ENCODE assay signal across 22 cellular contexts in genomic region chr9:124328285-124328684, GRCh38.
DNase-seq lines count a peak whose midpoint lies in the region; ATAC-seq, FAIRE-seq and TF ChIP-seq lines count a peak whose summit lies in the region.
"Had no signal": no experiment of that assay in that cellular context is flagged by ENCODE, and none has a peak within 500 bp of the region (broad histone marks: within the 10 kb centered on the region; RNA-seq: fewer than 3 reads in every experiment).

No MANE protein-coding gene starts in this region.

- BruUV-seq in HepG2 (replicated peaks; lab: Mats Ljungman, UMichigan), result no TSS peak

- peaks cover 6% of the 10 kb centered on the region for H3F3A ChIP-seq in neural progenitor cell (ENCODE audit: low read depth)

- 96% methylated on average over 11 of the region's 12 CpGs for WGBS in HepG2 (ENCODE audit: low lambda C conversion rate)
- 94% methylated on average over 9 of the region's 12 CpGs for WGBS in right lobe of liver (ENCODE audit: insufficient coverage, low coverage, low lambda C conversion rate, missing lambda C conversion rate)

- peaks cover 1% of the 10 kb centered on the region for H3K36me3 Mint-ChIP-seq in neural progenitor cell
- H3K36me3 Mint-ChIP-seq in stimulated activated memory B cell treated with anti-CD40 and anti-IgM and Interleukin-4, amounts not matched to agents 10 μg/mL and 1 μg/mL and 100 μg/mL, for 72 hours, result peaks cover 48% of the 10 kb centered on the region

- H3K79me2 ChIP-seq in HepG2 (ENCODE audit: insufficient read depth, low read length) (no peaks in the 10 kb centered on the region), neural progenitor cell (ENCODE audit: low read depth) (no peaks in the 10 kb centered on the region)

- no peaks in the 10 kb centered on the region for H3K9me3 Mint-ChIP-seq in neural progenitor cell
- no peaks in the 10 kb centered on the region for H3K9me3 Mint-ChIP-seq in stimulated activated memory B cell treated with anti-CD40 and anti-IgM and Interleukin-4, amounts not matched to agents 10 μg/mL and 1 μg/mL and 100 μg/mL, for 72 hours
- H3K9me3 Mint-ChIP-seq: CD4-positive, alpha-beta memory T cell; GM23338; H9 had no signal

- no peak overlapping the region for H3K4me2 ChIP-seq in HepG2 (ENCODE audit: low read depth, low read length)
- H3K4me2 ChIP-seq in neural progenitor cell, result no peak overlapping the region
- H3K4me2 ChIP-seq: A549, GM23338 had no signal

- TF ChIP-seq EP300 in HepG2 (IDR thresholded peaks at IDR 0.05; ENCODE audit: low read depth in 2 of 2, low read length in 2 of 2), result no peak
- TF ChIP-seq EP300 in HepG2 (CRISPR knock-in tag; IDR thresholded peaks at IDR 0.05; ENCODE audit: borderline replicate concordance), result no peak

- no peak overlapping the region for H3K4me3 Mint-ChIP-seq in neural progenitor cell
- H3K4me3 Mint-ChIP-seq in stimulated activated memory B cell treated with anti-CD40 and anti-IgM and Interleukin-4, amounts not matched to agents 10 μg/mL and 1 μg/mL and 100 μg/mL, for 72 hours, result no peak overlapping the region
- H3K4me3 Mint-ChIP-seq: CD4-positive, alpha-beta memory T cell; GM23338; H9 had no signal

- H3K27me3 ChIP-seq in HepG2 (ENCODE audit: control insufficient read depth in 1 of 2, insufficient read depth in 2 of 2, low read length in 2 of 2) (no peaks in the 10 kb centered on the region), right lobe of liver (no peaks in the 10 kb centered on the region), neural progenitor cell (no peaks in the 10 kb centered on the region)

- CTCF ChIA-PET in HepG2 (lab: Yijun Ruan, JAX; ENCODE audit: low intra/inter-chr PET ratio, low total read pairs), result no interaction called here

- in situ Hi-C loops in HepG2 (cut with HindIII; ENCODE audit: extremely low pct_ligation_motif_present, low pct_unique_long_range_greater_than_20kb), result no loop called here

- ATAC-seq in HepG2 (no peak), right lobe of liver (no peak)
- no peak for ATAC-seq in stimulated activated memory B cell treated with anti-CD40 and anti-IgM and Interleukin-4, amounts not matched to agents 10 μg/mL and 1 μg/mL and 100 μg/mL, for 72 hours
- ATAC-seq: A549, GM23338, HCT116 had no signal

- H3K36me3 ChIP-seq in HepG2 (replicated peaks in 1 of 2; ENCODE audit: control insufficient read depth in 1 of 2, insufficient read depth in 2 of 2, low read length in 2 of 2) (peaks cover 46 to 71% of the 10 kb centered on the region in 2 experiments; a peak in 4 of 5 replicates), right lobe of liver (peaks cover 0 to 67% (median 30%) of the 10 kb centered on the region in 4 donors), neural progenitor cell (no peaks in the 10 kb centered on the region)

- POLR2A ChIA-PET in HepG2 (lab: Yijun Ruan, JAX), result interaction anchor here (1.6 kb wide), 1 partner anchor 62 kb away, joined by 3 read pairs; no protein-coding TSS in a partner anchor

- no peak for TF ChIP-seq RAD21 in HepG2 (CRISPR knock-in tag; IDR thresholded peaks at IDR 0.05)

- no peak overlapping the region for H2AFZ ChIP-seq in HepG2 (ENCODE audit: low read length)
- H2AFZ ChIP-seq in neural progenitor cell (replicated peaks), result no peak overlapping the region
- H2AFZ ChIP-seq: GM23338 had no signal

- no peaks in the 10 kb centered on the region for H3K4me1 ChIP-seq in HepG2 (ENCODE audit: insufficient read depth, low read length)
- H3K4me1 ChIP-seq in right lobe of liver, result no peaks in the 10 kb centered on the region
- peaks cover 10% of the 10 kb centered on the region for H3K4me1 ChIP-seq in neural progenitor cell
- H3K4me1 ChIP-seq: A549 had no signal

- FAIRE-seq in HepG2 (lab: Jason Lieb, UNC), result no peak
- FAIRE-seq: A549, G401.6, GM12892, GM19239 had no signal

- H4K20me1 ChIP-seq in HepG2 (ENCODE audit: insufficient read depth, low read length) (no peaks in the 10 kb centered on the region), neural progenitor cell (ENCODE audit: low read depth) (peaks cover 14% of the 10 kb centered on the region)

- H3K27me3 Mint-ChIP-seq in neural progenitor cell (ENCODE audit: insufficient read depth, low read depth), result peaks cover 2% of the 10 kb centered on the region
- no peaks in the 10 kb centered on the region for H3K27me3 Mint-ChIP-seq in stimulated activated memory B cell treated with anti-CD40 and anti-IgM and Interleukin-4, amounts not matched to agents 10 μg/mL and 1 μg/mL and 100 μg/mL, for 72 hours
- H3K27me3 Mint-ChIP-seq: CD4-positive, alpha-beta memory T cell had no signal

- TF ChIP-seq POLR2A in HepG2 (IDR thresholded peaks at IDR 0.05; ENCODE audit: insufficient read depth in 1 of 2, low read depth in 2 of 2, low read length in 2 of 2) (no peak), right lobe of liver (IDR thresholded peaks at IDR 0.05) (no peak)

- no peak for TF ChIP-seq CTCF in HepG2 (CRISPR knock-in tag; IDR thresholded peaks at IDR 0.05)
- no peak for TF ChIP-seq CTCF in right lobe of liver (IDR thresholded peaks at IDR 0.05)
- TF ChIP-seq CTCF in neural progenitor cell (IDR thresholded peaks at IDR 0.05), result no peak

- DNase-seq in HepG2 (ENCODE audit: low spot score) (no peak), right lobe of liver (no peak), neural progenitor cell (ENCODE audit: low spot score) (no peak), SW480 (ENCODE audit: low spot score) (no peak), NCI-H2171 treated with DMSO at 0.1 percent for 48 hours (lab: John Stamatoyannopoulos, UW) (no peak)
- DNase-seq: 8988T; ACHN; AML-193; C1 segment of cervical spinal cord; Calu3; CD4-positive, alpha-beta memory T cell; COR-L47; DMS53; DMS79 treated with DMSO at 0.1 percent for 48 hours; H9 had no signal

- no peaks in the 10 kb centered on the region for H3K9me3 ChIP-seq in HepG2 (ENCODE audit: low read length)
- no peaks in the 10 kb centered on the region for H3K9me3 ChIP-seq in right lobe of liver
- H3K9me3 ChIP-seq in neural progenitor cell (ENCODE audit: low read depth), result no peaks in the 10 kb centered on the region
- H3K9me3 ChIP-seq: A549 had no signal

- H3K9ac ChIP-seq in HepG2 (ENCODE audit: insufficient read depth, low read depth, low read length) (no peak overlapping the region), neural progenitor cell (no peak overlapping the region)

- H3K4me1 Mint-ChIP-seq in neural progenitor cell, result peaks cover 16% of the 10 kb centered on the region
- H3K4me1 Mint-ChIP-seq in stimulated activated memory B cell treated with anti-CD40 and anti-IgM and Interleukin-4, amounts not matched to agents 10 μg/mL and 1 μg/mL and 100 μg/mL, for 72 hours, result peaks cover 23% of the 10 kb centered on the region
- H3K4me1 Mint-ChIP-seq: CD4-positive, alpha-beta memory T cell had no signal

- H3K27ac ChIP-seq in HepG2 (ENCODE audit: extremely low read length, insufficient read depth, low read length) (no peak overlapping the region), right lobe of liver (no peak overlapping the region), neural progenitor cell (no peak overlapping the region)
- H3K27ac ChIP-seq: A549 had no signal

- intact Hi-C loops in HepG2 (cut with micrococcal nuclease; ENCODE audit: unreplicated experiment), result no loop called here
- intact Hi-C loops in right lobe of liver (cut with DNase I), result loop anchor here in 1 of 2 donors (10.0 kb wide), 1 partner anchor 193 kb away; no protein-coding TSS in a partner anchor

- H3K4me3 ChIP-seq in HepG2 (replicated peaks in 1 of 3; ENCODE audit: insufficient read depth in 1 of 3, low read depth in 2 of 3, low read length in 3 of 3) (no peak overlapping the region), right lobe of liver (no peak overlapping the region), neural progenitor cell (no peak overlapping the region)
- H3K4me3 ChIP-seq: A549, GM23338 had no signal

- H3K27ac Mint-ChIP-seq in neural progenitor cell, result peak overlapping the region; percentile 42
- H3K27ac Mint-ChIP-seq in stimulated activated memory B cell treated with anti-CD40 and anti-IgM and Interleukin-4, amounts not matched to agents 10 μg/mL and 1 μg/mL and 100 μg/mL, for 72 hours, result peak overlapping the region; percentile 80
- H3K27ac Mint-ChIP-seq: CD4-positive, alpha-beta memory T cell; GM23338; H9 had no signal

TF ChIP-seq in HepG2, 621 proteins besides CTCF, POLR2A, EP300 and RAD21:
- peak; percentile 58 for TF ChIP-seq AGO2 (optimal IDR thresholded peaks at IDR 0.05; ENCODE audit: low read depth, low read length)
- no peak for TF ChIP-seq TEAD2 (CRISPR knock-in tag; IDR thresholded peaks at IDR 0.05)
